8 cellular contexts compared by ENCODE assay signal in the genomic region with DNA sequence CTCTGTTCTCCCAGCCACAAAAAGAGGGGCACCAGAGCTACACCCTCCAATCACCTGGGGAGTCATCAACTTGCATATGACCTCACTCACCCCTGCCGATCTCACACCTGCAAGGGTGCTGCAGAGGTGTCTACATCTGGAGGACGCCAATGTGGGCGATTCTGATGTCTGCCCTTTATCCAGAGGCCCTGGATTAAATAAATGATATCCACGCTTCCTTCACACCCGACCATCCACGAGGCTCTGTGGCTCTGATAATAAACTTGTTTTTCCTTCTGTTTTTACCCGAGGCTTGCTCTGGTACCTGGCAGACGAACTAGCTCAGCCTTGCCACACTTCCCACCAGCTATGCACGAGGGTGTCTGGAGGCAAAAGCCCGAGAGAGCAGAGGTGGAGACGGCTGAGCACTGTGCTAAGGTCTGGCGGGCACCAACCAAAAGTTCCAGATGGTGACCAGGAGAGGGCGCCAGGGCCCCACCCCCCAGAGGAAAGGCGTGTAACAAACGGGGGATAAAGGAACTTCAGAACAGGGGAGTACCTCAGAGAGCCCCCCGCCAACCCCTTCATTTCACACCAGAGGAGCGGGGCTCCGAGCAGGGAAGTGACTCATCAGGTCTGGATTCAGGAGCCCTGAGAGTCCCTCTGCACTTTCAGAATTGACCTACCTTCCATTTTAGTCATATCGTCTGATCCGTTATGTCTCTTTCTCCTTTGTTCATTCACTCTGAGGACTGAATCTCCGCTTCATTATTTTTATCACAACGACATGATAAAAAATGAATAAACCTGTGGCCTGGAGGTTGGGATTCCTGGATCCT. TPM values are rescaled to one million over a fixed set of nuclear protein-coding genes. Genes with fewer than 3 reads are reported as not detected.
DNase-seq lines count a peak whose midpoint lies in the region; ATAC-seq and TF ChIP-seq lines count a peak whose summit lies in the region.
"Had no signal": no experiment of that assay in that cellular context is flagged by ENCODE, and none has a peak within 500 bp of the region (broad histone marks: within the 10 kb centered on the region; RNA-seq: fewer than 3 reads in every experiment).

No MANE protein-coding gene starts in this region.

- ATAC-seq in effector memory CD8-positive, alpha-beta T cell (replicated peaks) = peak; percentile 42
- ATAC-seq in upper lobe of right lung = peak; percentile 85

- H3K4me1 ChIP-seq in upper lobe of right lung = no peaks in the 10 kb centered on the region

- H3K27me3 Mint-ChIP-seq in activated CD4-positive, alpha-beta T cell treated with anti-CD3 and anti-CD28 coated beads, Interleukin-2, amount 10 ng/mL, durations not matched to agents 24 days and 14 days = peaks cover 4% of the 10 kb centered on the region
- H3K27me3 Mint-ChIP-seq in effector memory CD8-positive, alpha-beta T cell = peaks cover 42 to 72% of the 10 kb centered on the region in 2 donors

- no peak overlapping the region for H3K27ac Mint-ChIP-seq in activated CD4-positive, alpha-beta T cell treated with anti-CD3 and anti-CD28 coated beads, Interleukin-2, amount 10 ng/mL, durations not matched to agents 24 days and 14 days
- H3K27ac Mint-ChIP-seq in effector memory CD8-positive, alpha-beta T cell = peak overlapping the region in 1 of 2 donors; percentile 48
- H3K27ac Mint-ChIP-seq: dendritic cell treated with granulocyte-macrophage colony-stimulating factor and Interleukin-4, amounts not matched to agents 40 ng/mL and 50 ng/mL, for 4 days had no signal

- H3K27me3 ChIP-seq in upper lobe of right lung = no peaks in the 10 kb centered on the region

- no peaks in the 10 kb centered on the region for H3K36me3 Mint-ChIP-seq in activated CD4-positive, alpha-beta T cell treated with anti-CD3 and anti-CD28 coated beads, Interleukin-2, amount 10 ng/mL, durations not matched to agents 24 days and 14 days (ENCODE audit: low read depth)
- no peaks in the 10 kb centered on the region for H3K36me3 Mint-ChIP-seq in effector memory CD8-positive, alpha-beta T cell (ENCODE audit: insufficient read depth)

- no peaks in the 10 kb centered on the region for H3K9me3 ChIP-seq in upper lobe of right lung

- H3K4me3 ChIP-seq in GM12865 (ENCODE audit: low read depth, low read length) = no peak overlapping the region
- no peak overlapping the region for H3K4me3 ChIP-seq in upper lobe of right lung

- POLR2A ChIA-PET in HEK293T (lab: Yijun Ruan, JAX) = no interaction called here

- no peak overlapping the region for H3K27ac ChIP-seq in upper lobe of right lung

- H3K4me3 Mint-ChIP-seq in activated CD4-positive, alpha-beta T cell treated with anti-CD3 and anti-CD28 coated beads, Interleukin-2, amount 10 ng/mL, durations not matched to agents 24 days and 14 days = no peak overlapping the region
- no peak overlapping the region for H3K4me3 Mint-ChIP-seq in effector memory CD8-positive, alpha-beta T cell
- H3K4me3 Mint-ChIP-seq: dendritic cell treated with granulocyte-macrophage colony-stimulating factor and Interleukin-4, amounts not matched to agents 40 ng/mL and 50 ng/mL, for 4 days had no signal

- H3K4me1 Mint-ChIP-seq in activated CD4-positive, alpha-beta T cell treated with anti-CD3 and anti-CD28 coated beads, Interleukin-2, amount 10 ng/mL, durations not matched to agents 24 days and 14 days = peaks cover 2% of the 10 kb centered on the region
- H3K4me1 Mint-ChIP-seq in effector memory CD8-positive, alpha-beta T cell (ENCODE audit: low read depth in 2 of 2) = peaks cover 0 to 2% of the 10 kb centered on the region in 2 donors

- TF ChIP-seq CTCF in GM12865 (IDR thresholded peaks at IDR 0.05; ENCODE audit: insufficient read depth, low read depth, low read length, missing control alignments) (peak; percentile 92), upper lobe of right lung (IDR thresholded peaks at IDR 0.05) (peak; percentile 68)

- DNase-seq in GM12865 (ENCODE audit: low read depth) (peak; percentile 61), HEK293T (ENCODE audit: extremely low spot score) (peak; percentile 77), NCI-H1930 (lab: John Stamatoyannopoulos, UW) (peak; percentile 1 to 20), myocyte (ENCODE audit: low read depth) (peak; percentile 50), upper lobe of right lung (peak; percentile 71)
- peak; percentile 82 for DNase-seq in activated CD4-positive, alpha-beta T cell treated with anti-CD3 and anti-CD28 coated beads, Interleukin-2, amount 10 ng/mL, durations not matched to agents 24 days and 14 days
- DNase-seq in effector memory CD8-positive, alpha-beta T cell = peak in 1 of 3 experiments; percentile 22

- no peaks in the 10 kb centered on the region for H3K36me3 ChIP-seq in upper lobe of right lung

- no peaks in the 10 kb centered on the region for H3K9me3 Mint-ChIP-seq in activated CD4-positive, alpha-beta T cell treated with anti-CD3 and anti-CD28 coated beads, Interleukin-2, amount 10 ng/mL, durations not matched to agents 24 days and 14 days
- H3K9me3 Mint-ChIP-seq in effector memory CD8-positive, alpha-beta T cell = no peaks in the 10 kb centered on the region
- H3K9me3 Mint-ChIP-seq: dendritic cell treated with granulocyte-macrophage colony-stimulating factor and Interleukin-4, amounts not matched to agents 40 ng/mL and 50 ng/mL, for 4 days had no signal

- CTCF ChIA-PET in HEK293T (lab: Yijun Ruan, JAX) = interaction anchor here (0.7 to 9.2 kb wide), 6 partner anchors 9 to 67 kb away, joined by 3 to 115 read pairs (median 4); no protein-coding TSS in a partner anchor

- intact Hi-C loops in activated CD4-positive, alpha-beta T cell treated with anti-CD3 and anti-CD28 coated beads, Interleukin-2, amount 10 ng/mL, durations not matched to agents 24 days and 14 days (cut with micrococcal nuclease) = loop anchor here (1.0 kb wide), 1 partner anchor 66 kb away; no protein-coding TSS in a partner anchor
- intact Hi-C loops in upper lobe of right lung (cut with DNase I) = no loop called here

TF ChIP-seq in HEK293T, 16 proteins besides CTCF, POLR2A, EP300 and RAD21:
- TF ChIP-seq LEF1 (IDR thresholded peaks at IDR 0.05; ENCODE audit: borderline replicate concordance) (no peak), HDGF (IDR thresholded peaks at IDR 0.05; ENCODE audit: borderline replicate concordance) (no peak), ARNT (IDR thresholded peaks at IDR 0.05) (no peak), CTBP1 (IDR thresholded peaks at IDR 0.05; ENCODE audit: borderline replicate concordance) (no peak), L3MBTL2 (conservative IDR thresholded peaks at IDR 0.05) (no peak), ELF4 (IDR thresholded peaks at IDR 0.05) (no peak), BHLHE40 (IDR thresholded peaks at IDR 0.05; ENCODE audit: borderline replicate concordance) (no peak), FOXA1 (IDR thresholded peaks at IDR 0.05) (no peak), ZNF384 (IDR thresholded peaks at IDR 0.05) (no peak), FOXK2 (IDR thresholded peaks at IDR 0.05) (no peak), SUZ12 (IDR thresholded peaks at IDR 0.05) (no peak), NFRKB (IDR thresholded peaks at IDR 0.05) (no peak), TARDBP (IDR thresholded peaks at IDR 0.05) (no peak), SP1 (IDR thresholded peaks at IDR 0.05) (no peak), FOXM1 (IDR thresholded peaks at IDR 0.05; ENCODE audit: borderline replicate concordance) (no peak)
- TF ChIP-seq, protein P1, sequence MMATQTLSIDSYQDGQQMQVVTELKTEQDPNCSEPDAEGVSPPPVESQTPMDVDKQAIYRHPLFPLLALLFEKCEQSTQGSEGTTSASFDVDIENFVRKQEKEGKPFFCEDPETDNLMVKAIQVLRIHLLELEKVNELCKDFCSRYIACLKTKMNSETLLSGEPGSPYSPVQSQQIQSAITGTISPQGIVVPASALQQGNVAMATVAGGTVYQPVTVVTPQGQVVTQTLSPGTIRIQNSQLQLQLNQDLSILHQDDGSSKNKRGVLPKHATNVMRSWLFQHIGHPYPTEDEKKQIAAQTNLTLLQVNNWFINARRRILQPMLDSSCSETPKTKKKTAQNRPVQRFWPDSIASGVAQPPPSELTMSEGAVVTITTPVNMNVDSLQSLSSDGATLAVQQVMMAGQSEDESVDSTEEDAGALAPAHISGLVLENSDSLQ (IDR thresholded peaks at IDR 0.05) = no peak

RNA-seq across cellular contexts. Expression of a gene that starts 13.5 kb away (rescaled TPM):
- total RNA-seq in activated CD4-positive, alpha-beta T cell treated with anti-CD3 and anti-CD28 coated beads, Interleukin-2, amount 10 ng/mL, durations not matched to agents 24 days and 14 days = not detected in 2 replicates
- total RNA-seq in myocyte (0.32 and 0.99 TPM in 2 replicates), upper lobe of right lung (3.2 TPM)
- 0.26 TPM for polyA plus RNA-seq in myocyte (2012)
